In the genomic region with DNA sequence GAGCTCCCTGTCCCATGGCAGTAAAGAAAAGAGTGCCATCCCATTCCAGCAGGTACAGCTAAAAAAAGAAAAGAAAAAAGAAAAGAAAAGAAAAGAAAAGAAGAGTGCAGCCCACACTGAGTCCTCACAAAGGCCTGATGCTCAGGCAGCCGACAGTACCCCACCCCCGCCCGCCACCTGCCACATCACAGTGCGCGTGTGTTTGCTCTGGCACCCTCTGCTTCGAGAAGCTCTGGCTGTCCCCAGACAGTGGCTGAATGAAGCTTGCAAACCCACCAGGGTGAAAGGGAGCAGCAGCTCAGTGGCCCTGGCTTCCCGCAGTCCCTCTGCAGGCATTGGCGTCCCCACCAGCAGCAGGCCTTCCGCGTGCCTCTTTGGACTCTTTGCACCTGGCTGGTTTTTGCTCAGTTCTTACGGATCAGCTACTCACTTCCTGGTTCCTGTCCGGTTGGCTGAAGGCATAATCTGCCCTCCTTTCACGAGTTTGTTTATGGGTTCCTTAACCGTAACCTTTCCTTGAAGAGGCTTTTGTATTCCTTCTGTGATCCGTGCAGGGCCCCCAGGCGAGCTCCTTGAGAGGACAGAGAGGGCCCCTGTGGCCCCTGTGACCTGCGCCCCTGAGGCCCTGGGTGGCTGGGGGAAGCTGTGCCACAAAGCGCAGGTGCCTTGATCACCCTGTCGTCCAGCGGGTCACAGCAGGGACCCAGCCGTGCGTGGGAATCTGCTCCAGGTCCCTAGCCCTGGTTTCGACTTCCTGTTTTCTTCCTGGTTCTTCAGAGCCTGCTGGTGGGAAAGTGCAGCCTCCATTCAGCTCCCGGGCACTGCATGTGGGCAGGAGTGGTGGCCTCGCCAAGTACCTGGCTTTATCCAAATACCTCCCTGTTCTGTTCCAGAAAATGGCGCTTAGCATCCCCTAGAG, we compare ENCODE assay signal across 1 cellular context.
TF ChIP-seq lines count a peak whose summit lies in the region.

No MANE protein-coding gene starts in this region.

TF ChIP-seq in H1, 55 proteins besides CTCF, POLR2A, EP300 and RAD21 (continued from another document):
- TF ChIP-seq, protein P1, sequence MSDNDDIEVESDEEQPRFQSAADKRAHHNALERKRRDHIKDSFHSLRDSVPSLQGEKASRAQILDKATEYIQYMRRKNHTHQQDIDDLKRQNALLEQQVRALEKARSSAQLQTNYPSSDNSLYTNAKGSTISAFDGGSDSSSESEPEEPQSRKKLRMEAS (IDR thresholded peaks at IDR 0.05) = peak; percentile 81
- TF ChIP-seq RFX5 (IDR thresholded peaks at IDR 0.05; ENCODE audit: borderline replicate concordance, low read depth, low read length) = no peak
